27 cellular contexts compared by ENCODE assay signal in the genomic region with DNA sequence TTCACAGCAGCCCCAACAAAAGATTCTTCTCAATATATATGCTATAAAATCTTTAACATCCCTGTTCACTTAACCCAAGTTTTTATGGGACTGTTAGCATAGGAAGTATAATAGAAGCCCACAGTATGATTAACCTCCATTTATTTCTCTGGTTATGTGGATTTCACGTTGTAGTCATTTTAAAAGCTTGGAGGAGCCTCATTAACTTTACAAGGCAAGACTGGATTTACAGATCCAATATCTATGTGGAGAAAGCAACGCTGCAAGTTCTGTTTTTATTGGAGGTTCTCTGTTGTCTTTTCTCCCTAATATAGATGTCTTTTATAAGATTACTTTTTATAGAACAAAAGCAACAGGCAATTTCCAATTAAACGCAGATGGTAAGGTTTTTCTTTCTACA.
"Had no signal": no experiment of that assay in that cellular context is flagged by ENCODE, and none has a peak within 500 bp of the region (broad histone marks: within the 10 kb centered on the region; RNA-seq: fewer than 3 reads in every experiment).

No MANE protein-coding gene starts in this region.

- H3K9ac ChIP-seq: neural progenitor cell, parathyroid adenoma had no signal

- H3K4me3 ChIP-seq: left lung, lower lobe of right lung, neural progenitor cell, right atrium auricular region, skin epidermis, stomach, testis, thyroid gland, uterus had no signal

- H3K4me2 ChIP-seq: neural progenitor cell had no signal

- H3K27ac ChIP-seq: left lung, lower lobe of right lung, neural progenitor cell, neutrophil, parathyroid adenoma, right atrium auricular region, skin epidermis, stomach, testis, thyroid gland, uterus had no signal

- H3K4me1 ChIP-seq: left lung, lower lobe of right lung, neural progenitor cell, parathyroid adenoma, right atrium auricular region, testis, thyroid gland, uterus had no signal

- H2AFZ ChIP-seq: neural progenitor cell, parathyroid adenoma had no signal

- H3K79me2 ChIP-seq: parathyroid adenoma had no signal

- DNase-seq: hypothalamus; immature natural killer cell; kidney; left colon; left lung; lower lobe of right lung; mammary epithelial cell; mesenchymal stem cell; naive thymus-derived CD8-positive, alpha-beta T cell; nephron progenitor cell; occipital lobe; stimulated activated CD4-positive, alpha-beta T cell treated with anti-CD3 and anti-CD28 coated beads, Interleukin-12 subunit alpha, Interleukin-12 subunit beta, amount 100 ng/mL, for 4 hours; stimulated activated CD4-positive, alpha-beta T cell treated with anti-CD3 and anti-CD28 coated beads, Interleukin-15, amount 100 ng/mL, for 24 hours; stimulated activated CD4-positive, alpha-beta T cell treated with anti-CD3 and anti-CD28 coated beads, Interleukin-2, amount 100 ng/mL, for 24 hours; stimulated activated CD4-positive, alpha-beta T cell treated with anti-CD3 and anti-CD28 coated beads, Interleukin-4, amount 100 ng/mL, for 1 hour; stimulated activated naive B cell treated with anti-CD40 and anti-IgM and Interleukin-4, amounts not matched to agents 10 μg/mL and 1 μg/mL and 100 μg/mL, for 72 hours; stimulated activated naive CD8-positive, alpha-beta T cell treated with anti-CD3 and anti-CD28 coated beads, Interleukin-15, Interleukin-2, amounts not matched to agents 100 U/mL and 50 U/mL, for 24 hours; stomach; testis; thyroid gland; uterus had no signal

- H3K36me3 ChIP-seq: left lung, lower lobe of right lung, neural progenitor cell, neutrophil, right atrium auricular region, stomach, thyroid gland, uterus had no signal

- H3K9me3 ChIP-seq: left lung, lower lobe of right lung, neutrophil, right atrium auricular region, stomach, testis, thyroid gland, uterus had no signal

- ATAC-seq: left colon; left lung; lower lobe of right lung; naive thymus-derived CD8-positive, alpha-beta T cell; sciatic nerve; stimulated activated naive B cell treated with anti-CD40 and anti-IgM and Interleukin-4, amounts not matched to agents 10 μg/mL and 1 μg/mL and 100 μg/mL, for 72 hours; stimulated activated naive CD8-positive, alpha-beta T cell treated with anti-CD3 and anti-CD28 coated beads, Interleukin-15, Interleukin-2, amounts not matched to agents 100 U/mL and 50 U/mL, for 24 hours had no signal

- H3K27me3 ChIP-seq: left lung, neural progenitor cell, neutrophil, right atrium auricular region, stomach, testis, thyroid gland had no signal
